ENCODE assay signal across 8 cellular contexts in the genomic region with DNA sequence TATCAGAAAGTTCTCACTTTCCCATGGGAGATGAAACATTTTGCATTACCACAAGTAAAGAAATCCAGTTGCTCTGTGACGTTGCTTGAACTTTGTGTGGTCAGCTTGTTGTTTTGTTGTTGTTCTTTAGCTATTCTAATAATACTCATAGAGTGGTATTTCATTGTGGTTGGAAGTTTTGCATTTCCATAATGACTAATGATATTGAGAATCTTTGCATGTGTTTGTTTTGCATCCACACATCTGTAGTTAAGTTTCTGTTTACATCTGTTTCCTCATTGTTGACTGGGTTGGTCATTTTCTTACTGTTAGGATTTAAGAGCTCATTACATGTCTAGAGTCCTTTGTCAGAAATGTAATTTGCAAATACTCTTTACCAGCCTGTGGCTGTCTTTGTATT.
DNase-seq lines count a peak whose midpoint lies in the region; ATAC-seq lines count a peak whose summit lies in the region.

No MANE protein-coding gene starts in this region.

- ATAC-seq in GM18873 (IDR thresholded peaks at IDR 0.05; ENCODE audit: low FRiP score, unreplicated experiment) (peak; percentile 93), GM19468 (IDR thresholded peaks at IDR 0.05; ENCODE audit: extremely low read depth, unreplicated experiment) (peak; percentile 91), HG02973 (IDR thresholded peaks at IDR 0.05; ENCODE audit: unreplicated experiment) (peak; percentile 92), HG03342 (IDR thresholded peaks at IDR 0.05; ENCODE audit: unreplicated experiment) (peak; percentile 93)

- DNase-seq in ELR (ENCODE audit: low read depth), result peak; percentile 0
- DNase-seq in H4 (ENCODE audit: low spot score), result peak; percentile 20
- DNase-seq in NCI-H526 treated with DMSO at 0.1 percent for 48 hours (lab: John Stamatoyannopoulos, UW), result peak; percentile 68
- DNase-seq in fibroblast of gingiva (ENCODE audit: low read depth), result peak; percentile 2

Comparison
In these comparisons a context has a peak if more than half of its experiments do, and no peak if none do; other contexts are left out.
1. Peak in every context shown above with its lines: DNase-seq and ATAC-seq.
2. DNase-seq: peak in every context shown above with its lines; median percentile 68 in NCI-H526 treated with DMSO at 0.1 percent for 48 hours; 20 in H4; 2 in fibroblast of gingiva; 0 in ELR.